19 cellular contexts compared by ENCODE assay signal in the genomic region with DNA sequence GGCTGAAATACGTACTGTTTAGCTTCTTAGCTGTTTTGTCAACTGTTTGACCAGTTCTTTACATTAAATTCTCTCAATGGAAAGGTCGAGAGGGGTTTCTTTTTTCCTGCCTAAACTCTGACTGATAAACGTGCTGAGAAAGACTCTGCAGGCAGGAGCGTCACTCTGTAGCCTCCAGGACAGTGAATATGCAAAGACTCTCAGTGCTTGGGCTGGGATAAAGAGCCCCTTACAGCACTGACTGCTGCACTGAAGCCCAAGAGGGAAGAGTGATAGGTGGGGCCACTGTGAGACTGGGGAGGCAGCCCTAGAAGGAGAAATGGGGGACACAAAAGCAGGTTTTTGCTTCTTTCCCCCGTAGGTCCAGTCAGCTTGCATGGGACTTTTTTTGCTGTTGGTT.
"Had no signal": no experiment of that assay in that cellular context is flagged by ENCODE, and none has a peak within 500 bp of the region (broad histone marks: within the 10 kb centered on the region; RNA-seq: fewer than 3 reads in every experiment).

No MANE protein-coding gene starts in this region.

- H3K27me3 ChIP-seq: left lung, right lobe of liver, transverse colon, upper lobe of right lung, uterus had no signal

- H3K36me3 ChIP-seq: left lung, right lobe of liver, thoracic aorta, transverse colon, upper lobe of right lung, uterus had no signal

- H3K4me1 ChIP-seq: left lung, parathyroid adenoma, right lobe of liver, transverse colon, upper lobe of right lung, uterus had no signal

- ATAC-seq: left cardiac atrium; left lung; naive thymus-derived CD4-positive, alpha-beta T cell; right lobe of liver; stimulated activated naive B cell treated with anti-CD40 and anti-IgM and Interleukin-4, amounts not matched to agents 10 μg/mL and 1 μg/mL and 100 μg/mL, for 72 hours; upper lobe of right lung had no signal

- H3K9me3 ChIP-seq: right lobe of liver, thoracic aorta, transverse colon, upper lobe of right lung, uterus had no signal

- DNase-seq: dorsolateral prefrontal cortex; effector CD4-positive, alpha-beta T cell; left cardiac atrium; left lung; mesenchymal stem cell; midbrain; naive thymus-derived CD4-positive, alpha-beta T cell; right lobe of liver; small intestine; stimulated activated CD4-positive, alpha-beta T cell treated with anti-CD3 and anti-CD28 coated beads, Interleukin-15, amount 100 ng/mL, for 24 hours; stimulated activated CD4-positive, alpha-beta T cell treated with anti-CD3 and anti-CD28 coated beads, Interleukin-2, amount 100 ng/mL, for 48 hours; stimulated activated naive B cell treated with anti-CD40 and anti-IgM and Interleukin-4, amounts not matched to agents 10 μg/mL and 1 μg/mL and 100 μg/mL, for 72 hours; transverse colon; upper lobe of right lung; uterus had no signal

- H3K27ac ChIP-seq: dorsolateral prefrontal cortex, left lung, parathyroid adenoma, right lobe of liver, thoracic aorta, transverse colon, upper lobe of right lung, uterus had no signal

- H3K9me3 Mint-ChIP-seq: stimulated activated naive CD8-positive, alpha-beta T cell treated with anti-CD3 and anti-CD28 coated beads, Interleukin-15, Interleukin-2, amounts not matched to agents 100 ng/mL and 50 ng/mL, for 24 hours had no signal

- H3K4me3 ChIP-seq: dorsolateral prefrontal cortex, left lung, right lobe of liver, thoracic aorta, transverse colon, upper lobe of right lung, uterus had no signal

- H3K27me3 Mint-ChIP-seq: progenitor cell of endocrine pancreas; stimulated activated naive CD8-positive, alpha-beta T cell treated with anti-CD3 and anti-CD28 coated beads, Interleukin-15, Interleukin-2, amounts not matched to agents 100 ng/mL and 50 ng/mL, for 24 hours had no signal

- H3K9ac ChIP-seq: parathyroid adenoma had no signal

- H3K27ac Mint-ChIP-seq: naive thymus-derived CD4-positive, alpha-beta T cell; stimulated activated naive B cell treated with anti-CD40 and anti-IgM and Interleukin-4, amounts not matched to agents 10 μg/mL and 1 μg/mL and 100 μg/mL, for 72 hours; stimulated activated naive CD8-positive, alpha-beta T cell treated with anti-CD3 and anti-CD28 coated beads, Interleukin-15, Interleukin-2, amounts not matched to agents 100 ng/mL and 50 ng/mL, for 24 hours had no signal

- H3K4me3 Mint-ChIP-seq: naive thymus-derived CD4-positive, alpha-beta T cell; stimulated activated naive B cell treated with anti-CD40 and anti-IgM and Interleukin-4, amounts not matched to agents 10 μg/mL and 1 μg/mL and 100 μg/mL, for 72 hours; stimulated activated naive CD8-positive, alpha-beta T cell treated with anti-CD3 and anti-CD28 coated beads, Interleukin-15, Interleukin-2, amounts not matched to agents 100 ng/mL and 50 ng/mL, for 24 hours had no signal

- H3K36me3 Mint-ChIP-seq: naive thymus-derived CD4-positive, alpha-beta T cell; stimulated activated naive B cell treated with anti-CD40 and anti-IgM and Interleukin-4, amounts not matched to agents 10 μg/mL and 1 μg/mL and 100 μg/mL, for 72 hours had no signal

- H3K4me1 Mint-ChIP-seq: naive thymus-derived CD4-positive, alpha-beta T cell; stimulated activated naive B cell treated with anti-CD40 and anti-IgM and Interleukin-4, amounts not matched to agents 10 μg/mL and 1 μg/mL and 100 μg/mL, for 72 hours had no signal
